In the genomic region with DNA sequence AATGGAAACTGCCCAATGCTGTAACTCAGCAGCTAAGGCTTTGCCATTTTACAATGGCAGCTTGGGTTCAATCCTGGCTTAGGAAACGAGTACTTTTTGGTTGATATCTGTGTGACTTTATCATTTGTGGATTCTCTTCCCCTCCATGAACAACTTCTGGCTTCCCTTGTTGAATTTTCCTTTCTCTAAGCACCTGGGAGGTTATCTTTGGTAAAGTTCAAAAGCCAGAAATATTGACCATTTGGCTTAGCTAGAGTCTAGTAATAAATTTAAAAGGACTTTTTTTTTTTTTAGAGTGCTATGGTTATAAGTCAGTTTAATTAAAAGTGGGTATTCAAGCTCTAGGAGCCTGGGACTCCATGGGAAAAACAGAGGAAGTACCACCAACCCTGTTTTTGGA, we compare ENCODE assay signal across 11 cellular contexts.
"Had no signal": no experiment of that assay in that cellular context is flagged by ENCODE, and none has a peak within 500 bp of the region (broad histone marks: within the 10 kb centered on the region; RNA-seq: fewer than 3 reads in every experiment).

No MANE protein-coding gene starts in this region.

- ATAC-seq: GM23338, HCT116 had no signal

- H3K4me2 ChIP-seq: GM23338 had no signal

- H3K9me3 ChIP-seq: HAP-1 had no signal

- H3K4me3 ChIP-seq: GM23248, GM23338, HAP-1 had no signal

- H3K9ac ChIP-seq: GM23248 had no signal

- H2AFZ ChIP-seq: GM23248, GM23338 had no signal

- FAIRE-seq: H1, H54 had no signal

- DNase-seq: GM23248, GOT3, H7, H9, HCEC 1CT, HFFc6 had no signal

- H3K27ac ChIP-seq: GM23248 had no signal

- H3K36me3 ChIP-seq: HAP-1 had no signal
